In the genomic region with DNA sequence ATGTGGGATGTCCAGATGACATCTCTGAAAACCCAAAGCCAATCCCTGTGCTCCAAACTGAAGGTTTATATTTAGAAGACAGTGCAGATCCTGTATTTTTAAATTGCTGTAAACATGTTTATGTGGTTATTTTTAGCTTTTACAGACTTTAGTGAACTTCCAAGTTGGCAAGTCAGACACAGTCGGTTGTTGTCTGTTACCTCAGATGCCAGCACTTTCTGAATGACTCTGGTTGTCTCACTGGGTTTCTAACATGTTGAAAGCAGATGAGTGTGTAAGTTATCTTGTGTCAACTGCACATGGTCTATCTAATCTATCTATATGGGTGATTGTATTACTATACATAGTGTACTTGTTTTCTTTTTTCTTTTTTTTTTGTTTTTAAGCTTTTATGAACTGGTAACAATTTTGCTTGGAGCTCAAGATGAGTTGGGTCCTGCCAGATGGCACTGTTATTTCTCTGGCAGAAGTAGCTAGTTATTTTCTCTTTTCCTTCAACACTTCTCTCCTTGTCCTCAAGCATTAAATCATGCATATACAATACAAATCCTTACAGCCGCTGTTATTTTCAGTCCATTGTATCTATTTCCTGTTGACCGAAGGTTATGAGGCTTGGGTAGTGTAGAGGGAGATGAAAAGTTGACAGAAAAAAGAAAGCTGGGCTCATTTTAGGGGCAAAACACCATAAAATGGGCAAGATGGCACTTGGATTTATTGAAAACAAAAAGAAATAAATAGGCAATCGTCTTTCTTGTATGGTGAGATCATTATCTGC, we compare ENCODE assay signal across 8 cellular contexts.
A peak's percentile ranks its signal among the peaks of the same experiment; 100 is the strongest.
DNase-seq lines count a peak whose midpoint lies in the region; ATAC-seq and TF ChIP-seq lines count a peak whose summit lies in the region.

No MANE protein-coding gene starts in this region.

- TF ChIP-seq CTCF in A673 (conservative IDR thresholded peaks at IDR 0.05; ENCODE audit: low read depth, low read length) (no peak), OCI-LY1 (IDR thresholded peaks at IDR 0.05; ENCODE audit: low read length) (no peak)

- no peaks in the 10 kb centered on the region for H4K20me1 ChIP-seq in OCI-LY1 (ENCODE audit: insufficient read depth, low read length)

- BruUV-seq in A673 (replicated peaks; lab: Mats Ljungman, UMichigan) = no TSS peak

- H3K36me3 ChIP-seq in A673 (ENCODE audit: insufficient read depth, low read length, poor library complexity, severe bottlenecking) = no peaks in the 10 kb centered on the region
- no peaks in the 10 kb centered on the region for H3K36me3 ChIP-seq in OCI-LY1 (ENCODE audit: insufficient read depth, low read length)

- H3K9me2 ChIP-seq in OCI-LY1 (ENCODE audit: low read depth, low read length) = no peaks in the 10 kb centered on the region

- ATAC-seq in GM19395 (IDR thresholded peaks at IDR 0.05; ENCODE audit: unreplicated experiment) = peak; percentile 28
- ATAC-seq in activated CD4-positive, CD25-positive, alpha-beta regulatory T cell treated with anti-CD3 and anti-CD28 coated beads, Interleukin-2, amount 50 U/mL, for 24 hours = no peak

- H3K9me3 ChIP-seq in A673 (ENCODE audit: low read depth, low read length, poor library complexity, severe bottlenecking) (no peaks in the 10 kb centered on the region), OCI-LY1 (ENCODE audit: low read length) (no peaks in the 10 kb centered on the region)

- intact Hi-C loops in A673 (cut with micrococcal nuclease; ENCODE audit: unreplicated experiment) = loop anchor here (2.0 kb wide), 1 partner anchor 66 kb away; a partner anchor contains a TSS
- intact Hi-C loops in posterior vena cava (cut with DNase I) = loop anchor here in 1 of 2 donors (10.0 kb wide), 1 partner anchor 48 kb away; no protein-coding TSS in a partner anchor

- H3K27ac ChIP-seq in A673 (ENCODE audit: low read depth, low read length, poor library complexity, severe bottlenecking) (peak overlapping the region; percentile 71), OCI-LY1 (ENCODE audit: low read depth, low read length, poor library complexity, severe bottlenecking) (peak overlapping the region; percentile 57)

- H2AFZ ChIP-seq in OCI-LY1 (ENCODE audit: low read length) = no peak overlapping the region

- peak overlapping the region; percentile 28 for H3K4me3 ChIP-seq in A673 (ENCODE audit: low read depth, low read length, poor library complexity, severe bottlenecking)
- H3K4me3 ChIP-seq in OCI-LY1 (ENCODE audit: low read depth, low read length, poor library complexity, severe bottlenecking) = no peak overlapping the region

- no peaks in the 10 kb centered on the region for H3K79me2 ChIP-seq in OCI-LY1 (ENCODE audit: insufficient read depth, low read length)

- peaks cover 66% of the 10 kb centered on the region for H3K4me1 ChIP-seq in A673 (ENCODE audit: insufficient read depth, low read length, poor library complexity, severe bottlenecking)
- peaks cover 44% of the 10 kb centered on the region for H3K4me1 ChIP-seq in OCI-LY1 (ENCODE audit: insufficient read depth, low read length, severe bottlenecking)

- H3K9ac ChIP-seq in OCI-LY1 (ENCODE audit: low read length) = no peak overlapping the region

- POLR2A ChIA-PET in A673 (lab: Charles Lee; ENCODE audit: low non-redundant PET) = interaction anchor here (0.6 kb wide), 1 partner anchor 418 kb away, joined by 7 read pairs; no protein-coding TSS in a partner anchor

- H3K27me3 ChIP-seq in A673 (replicated peaks; ENCODE audit: insufficient read depth, low read depth, low read length, poor library complexity) (no peaks in the 10 kb centered on the region), OCI-LY1 (ENCODE audit: insufficient read depth, low read length) (no peaks in the 10 kb centered on the region)

- CTCF ChIA-PET in A673 (lab: Charles Lee) = interaction anchor here (0.5 kb wide), 1 partner anchor 110 kb away, joined by 12 read pairs; no protein-coding TSS in a partner anchor

- DNase-seq in A673 (ENCODE audit: low spot score) (peak; percentile 71), hippocampal formation (lab: John Stamatoyannopoulos, UW) (peak; percentile 23 to 70), posterior vena cava (ENCODE audit: low spot score) (no peak), ureter (ENCODE audit: low spot score) (no peak), NCI-H2196 (lab: John Stamatoyannopoulos, UW; ENCODE audit: unreplicated experiment) (no peak)

- 0 out of 2 replicates have a peak overlapping the region, but pooled peaks have one; percentile 9 for H3K4me2 ChIP-seq in OCI-LY1 (ENCODE audit: low read length)

- H3F3A ChIP-seq in OCI-LY1 (ENCODE audit: insufficient read depth, low read length) = no peaks in the 10 kb centered on the region

Comparison
In these comparisons a context has a peak if more than half of its experiments do, and no peak if none do; other contexts are left out.
1. DNase-seq: peak in A673 (single experiment) and hippocampal formation (2 of 2); none in posterior vena cava (single experiment), ureter (single experiment) and NCI-H2196 (single experiment).